28 cellular contexts compared by ENCODE assay signal in the genomic region with DNA sequence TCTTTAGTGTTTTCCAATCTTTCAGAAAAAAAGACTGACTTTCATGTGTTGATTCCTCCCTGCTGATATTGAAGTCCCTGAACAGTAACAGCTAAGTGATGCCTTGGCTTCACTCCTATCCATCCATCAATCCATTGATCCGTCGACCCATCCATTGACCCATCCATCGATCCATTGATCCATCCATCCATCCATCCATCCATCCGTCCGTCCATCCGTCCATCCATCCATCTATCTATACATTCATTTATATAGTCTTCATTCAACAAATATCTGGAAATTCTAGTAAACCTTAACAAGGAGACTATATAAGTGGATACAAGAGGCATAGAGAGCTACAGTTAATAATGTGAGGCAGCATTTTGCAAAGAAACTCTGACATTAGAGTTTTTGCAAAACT.
"Had no signal": no experiment of that assay in that cellular context is flagged by ENCODE, and none has a peak within 500 bp of the region (broad histone marks: within the 10 kb centered on the region; RNA-seq: fewer than 3 reads in every experiment).

No MANE protein-coding gene starts in this region.

- H3K9me3 ChIP-seq: stomach, suprapubic skin, testis, thoracic aorta, thyroid gland, tibial artery, tibial nerve, transverse colon, upper lobe of left lung, upper lobe of right lung, uterus, vagina had no signal

- H3K36me3 Mint-ChIP-seq: stimulated activated effector memory CD8-positive, alpha-beta T cell treated with anti-CD3 and anti-CD28 coated beads, Interleukin-12 subunit alpha, Interleukin-12 subunit beta, amount 100 ng/mL, for 72 hours; stimulated activated memory B cell treated with anti-CD40 and anti-IgM and Interleukin-4, amounts not matched to agents 10 μg/mL and 1 μg/mL and 100 μg/mL, for 72 hours; stimulated activated naive B cell treated with anti-CD40 and anti-IgM and Interleukin-4, amounts not matched to agents 10 μg/mL and 1 μg/mL and 100 μg/mL, for 72 hours; type B pancreatic cell had no signal

- H3K27ac Mint-ChIP-seq: stimulated activated effector memory CD8-positive, alpha-beta T cell treated with anti-CD3 and anti-CD28 coated beads, Interleukin-12 subunit alpha, Interleukin-12 subunit beta, amount 100 ng/mL, for 72 hours; stimulated activated memory B cell treated with anti-CD40 and anti-IgM and Interleukin-4, amounts not matched to agents 10 μg/mL and 1 μg/mL and 100 μg/mL, for 72 hours; stimulated activated naive B cell treated with anti-CD40 and anti-IgM and Interleukin-4, amounts not matched to agents 10 μg/mL and 1 μg/mL and 100 μg/mL, for 72 hours; stimulated activated naive CD8-positive, alpha-beta T cell treated with anti-CD3 and anti-CD28 coated beads, Interleukin-15, Interleukin-2, amounts not matched to agents 100 ng/mL and 50 ng/mL, for 24 hours; type B pancreatic cell had no signal

- H3K9me3 Mint-ChIP-seq: stimulated activated effector memory CD8-positive, alpha-beta T cell treated with anti-CD3 and anti-CD28 coated beads, Interleukin-12 subunit alpha, Interleukin-12 subunit beta, amount 100 ng/mL, for 72 hours; stimulated activated memory B cell treated with anti-CD40 and anti-IgM and Interleukin-4, amounts not matched to agents 10 μg/mL and 1 μg/mL and 100 μg/mL, for 72 hours; stimulated activated naive CD8-positive, alpha-beta T cell treated with anti-CD3 and anti-CD28 coated beads, Interleukin-15, amount 100 ng/mL, for 72 hours; stimulated activated naive CD8-positive, alpha-beta T cell treated with anti-CD3 and anti-CD28 coated beads, Interleukin-15, Interleukin-2, amounts not matched to agents 100 ng/mL and 50 ng/mL, for 24 hours; type B pancreatic cell had no signal

- H3K27me3 ChIP-seq: stomach, suprapubic skin, testis, thyroid gland, tibial artery, tibial nerve, transverse colon, upper lobe of left lung, upper lobe of right lung, uterus, vagina had no signal

- H3K36me3 ChIP-seq: stomach, suprapubic skin, thoracic aorta, thyroid gland, tibial artery, tibial nerve, transverse colon, upper lobe of left lung, upper lobe of right lung, uterus, vagina had no signal

- DNase-seq: stimulated activated CD4-positive, alpha-beta T cell treated with anti-CD3 and anti-CD28 coated beads, Interleukin-2, amount 100 ng/mL, for 48 hours; stimulated activated CD4-positive, alpha-beta T cell treated with anti-CD3 and anti-CD28 coated beads, Interleukin-4, amount 100 ng/mL, for 1 hour; stimulated activated CD4-positive, alpha-beta T cell treated with anti-CD3 and anti-CD28 coated beads, Interleukin-4, amount 100 ng/mL, for 24 hours; stimulated activated CD4-positive, alpha-beta T cell treated with anti-CD3 and anti-CD28 coated beads, Interleukin-4, amount 100 ng/mL, for 4 hours; stimulated activated CD8-positive, alpha-beta memory T cell treated with anti-CD3 and anti-CD28 coated beads, Interleukin-4, amount 100 ng/mL, for 48 hours; stimulated activated naive B cell treated with anti-CD40 and anti-IgM and Interleukin-4, amounts not matched to agents 10 μg/mL and 1 μg/mL and 100 μg/mL, for 72 hours; stimulated activated naive CD4-positive, alpha-beta T cell; stimulated activated naive CD4-positive, alpha-beta T cell treated with Interleukin-2 at 50 U/mL for 16 hours; stimulated activated naive CD8-positive, alpha-beta T cell treated with anti-CD3 and anti-CD28 coated beads, Interleukin-15, amount 100 ng/mL, for 72 hours; stimulated activated naive CD8-positive, alpha-beta T cell treated with anti-CD3 and anti-CD28 coated beads, Interleukin-15, Interleukin-2, amounts not matched to agents 100 U/mL and 50 U/mL, for 24 hours; stomach; substantia nigra; testis; thyroid gland; tibial artery; transverse colon; trophoblast cell; upper lobe of left lung; upper lobe of right lung; uterus had no signal

- H3K4me1 Mint-ChIP-seq: stimulated activated effector memory CD8-positive, alpha-beta T cell treated with anti-CD3 and anti-CD28 coated beads, Interleukin-12 subunit alpha, Interleukin-12 subunit beta, amount 100 ng/mL, for 72 hours; stimulated activated naive CD8-positive, alpha-beta T cell treated with anti-CD3 and anti-CD28 coated beads, Interleukin-15, amount 100 ng/mL, for 72 hours had no signal

- H3K4me3 ChIP-seq: stomach, suprapubic skin, testis, thoracic aorta, thyroid gland, tibial artery, tibial nerve, transverse colon, upper lobe of left lung, upper lobe of right lung, uterus, vagina had no signal

- H3K4me1 ChIP-seq: suprapubic skin, testis, tibial artery, upper lobe of left lung, uterus, vagina had no signal

- H3K27ac ChIP-seq: stomach, suprapubic skin, testis, thoracic aorta, thyroid gland, tibial artery, tibial nerve, transverse colon, upper lobe of left lung, upper lobe of right lung, uterus, vagina had no signal

- ATAC-seq: stimulated activated effector memory CD8-positive, alpha-beta T cell treated with anti-CD3 and anti-CD28 coated beads, Interleukin-12 subunit alpha, Interleukin-12 subunit beta, amount 100 ng/mL, for 72 hours; stimulated activated memory B cell treated with anti-CD40 and anti-IgM and Interleukin-4, amounts not matched to agents 10 μg/mL and 1 μg/mL and 100 μg/mL, for 72 hours; stimulated activated naive B cell treated with anti-CD40 and anti-IgM and Interleukin-4, amounts not matched to agents 10 μg/mL and 1 μg/mL and 100 μg/mL, for 72 hours; stimulated activated naive CD8-positive, alpha-beta T cell treated with anti-CD3 and anti-CD28 coated beads, Interleukin-15, amount 100 ng/mL, for 72 hours; stimulated activated naive CD8-positive, alpha-beta T cell treated with anti-CD3 and anti-CD28 coated beads, Interleukin-15, Interleukin-2, amounts not matched to agents 100 U/mL and 50 U/mL, for 24 hours; upper lobe of right lung had no signal

- H3K4me3 Mint-ChIP-seq: stimulated activated effector memory CD8-positive, alpha-beta T cell treated with anti-CD3 and anti-CD28 coated beads, Interleukin-12 subunit alpha, Interleukin-12 subunit beta, amount 100 ng/mL, for 72 hours; stimulated activated memory B cell treated with anti-CD40 and anti-IgM and Interleukin-4, amounts not matched to agents 10 μg/mL and 1 μg/mL and 100 μg/mL, for 72 hours; stimulated activated naive B cell treated with anti-CD40 and anti-IgM and Interleukin-4, amounts not matched to agents 10 μg/mL and 1 μg/mL and 100 μg/mL, for 72 hours; stimulated activated naive CD8-positive, alpha-beta T cell treated with anti-CD3 and anti-CD28 coated beads, Interleukin-15, amount 100 ng/mL, for 72 hours; stimulated activated naive CD8-positive, alpha-beta T cell treated with anti-CD3 and anti-CD28 coated beads, Interleukin-15, Interleukin-2, amounts not matched to agents 100 ng/mL and 50 ng/mL, for 24 hours; type B pancreatic cell had no signal
